ENCODE assay signal across 8 cellular contexts in genomic region chr10:97708976-97709745, GRCh38. TPM values are rescaled to one million over a fixed set of nuclear protein-coding genes. Genes with fewer than 3 reads are reported as not detected.
A peak's percentile ranks its signal among the peaks of the same experiment; 100 is the strongest.
DNase-seq lines count a peak whose midpoint lies in the region; ATAC-seq and TF ChIP-seq lines count a peak whose summit lies in the region.

No MANE protein-coding gene starts in this region.

- intact Hi-C loops in left ventricle myocardium superior (cut with micrococcal nuclease): no loop called here

- no peak overlapping the region for H3K9ac ChIP-seq in rectal smooth muscle tissue (ENCODE audit: low read length)

- DNase-seq in activated T-cell treated with anti-CD3 and anti-CD28 coated beads for 1 hour (ENCODE audit: low read depth) (peak; percentile 22), activated T-cell treated with anti-CD3 and anti-CD28 coated beads for 4 hours (no peak), NCI-H345 (lab: John Stamatoyannopoulos, UW) (peak; percentile 16), amniotic epithelial cell (ENCODE audit: low read depth) (peak; percentile 75), left ventricle myocardium superior (peak; percentile 65)

- peak overlapping the region; percentile 66 for H3K27ac ChIP-seq in rectal smooth muscle tissue (ENCODE audit: low read depth, low read length)

- peaks cover 13% of the 10 kb centered on the region for H3K4me1 ChIP-seq in rectal smooth muscle tissue (ENCODE audit: control insufficient read depth, insufficient read depth, low read length)

- H3K4me3 ChIP-seq in rectal smooth muscle tissue (ENCODE audit: low read length): no peak overlapping the region

- H3K36me3 ChIP-seq in rectal smooth muscle tissue (ENCODE audit: control insufficient read depth, insufficient read depth, low read length): no peaks in the 10 kb centered on the region

- no peak for TF ChIP-seq POLR2A in GM18505 (IDR thresholded peaks at IDR 0.05; ENCODE audit: borderline replicate concordance, extremely low read depth, insufficient read depth, insufficient read length)

- no peaks in the 10 kb centered on the region for H3K27me3 ChIP-seq in rectal smooth muscle tissue (ENCODE audit: control insufficient read depth, insufficient read depth, low read length)

- ATAC-seq in left ventricle myocardium superior (peak; percentile 28), GM18505 (IDR thresholded peaks at IDR 0.05; ENCODE audit: unreplicated experiment) (no peak), HG02938 (IDR thresholded peaks at IDR 0.05; ENCODE audit: unreplicated experiment) (no peak)

RNA-seq across cellular contexts. Expression of gene MARVELD1, which starts 4.4 kb away (rescaled TPM):
- total RNA-seq in left ventricle myocardium superior: 7.1 TPM

RNA-seq across cellular contexts. Expression of gene AVPI1, which starts 22.1 kb away (rescaled TPM):
- total RNA-seq in left ventricle myocardium superior: 8.9 TPM

RNA-seq across cellular contexts. Expression of gene ZFYVE27, which starts 27.8 kb away (rescaled TPM):
- total RNA-seq in left ventricle myocardium superior: 13.7 TPM
